ENCODE assay signal across 14 cellular contexts in genomic region chr1:178267646-178268094, GRCh38.
DNase-seq lines count a peak whose midpoint lies in the region; ATAC-seq and TF ChIP-seq lines count a peak whose summit lies in the region.
"Had no signal": no experiment of that assay in that cellular context is flagged by ENCODE, and none has a peak within 500 bp of the region (broad histone marks: within the 10 kb centered on the region; RNA-seq: fewer than 3 reads in every experiment).

No MANE protein-coding gene starts in this region.

- H3K36me3 Mint-ChIP-seq in osteocyte (ENCODE audit: unreplicated experiment): no peaks in the 10 kb centered on the region

- POLR2A ChIA-PET in RWPE1 (lab: Yijun Ruan, JAX; ENCODE audit: low non-redundant PET): no interaction called here

- peaks cover 5% of the 10 kb centered on the region for H3K9me3 Mint-ChIP-seq in osteocyte (ENCODE audit: unreplicated experiment)
- H3K9me3 Mint-ChIP-seq: activated T-helper 1 cell treated with anti-CD3 and anti-CD28 coated beads, Interleukin-12 subunit alpha, Interleukin-12 subunit beta, Interleukin-2, Interleukin-4 antibody, amounts not matched to agents 30 ng/mL and 10 ng/mL and 1 ng/mL, durations not matched to agents 14 hours and 24 hours and 36 hours had no signal

- H3K4me3 Mint-ChIP-seq in osteocyte (ENCODE audit: unreplicated experiment): no peak overlapping the region
- H3K4me3 Mint-ChIP-seq: activated T-helper 1 cell treated with anti-CD3 and anti-CD28 coated beads, Interleukin-12 subunit alpha, Interleukin-12 subunit beta, Interleukin-2, Interleukin-4 antibody, amounts not matched to agents 30 ng/mL and 10 ng/mL and 1 ng/mL, durations not matched to agents 14 hours and 24 hours and 36 hours; central memory CD8-positive, alpha-beta T cell had no signal

- H3K4me1 Mint-ChIP-seq in osteocyte (ENCODE audit: unreplicated experiment): peaks cover 41% of the 10 kb centered on the region
- H3K4me1 Mint-ChIP-seq: central memory CD8-positive, alpha-beta T cell had no signal

- peak overlapping the region; percentile 83 for H3K27ac ChIP-seq in RWPE1
- H3K27ac ChIP-seq: stomach had no signal

- H3K4me3 ChIP-seq in fibroblast of pulmonary artery (replicated peaks; ENCODE audit: low read depth, low read length): no peak overlapping the region
- H3K4me3 ChIP-seq: heart left ventricle, stomach had no signal

- CTCF ChIA-PET in RWPE1 (lab: Yijun Ruan, JAX): interaction anchor here (0.6 kb wide), 1 partner anchor 654 kb away, joined by 3 read pairs; no protein-coding TSS in a partner anchor

- TF ChIP-seq CTCF in RWPE1 (conservative IDR thresholded peaks at IDR 0.05; ENCODE audit: low read depth): no peak
- no peak for TF ChIP-seq CTCF in fibroblast of pulmonary artery (IDR thresholded peaks at IDR 0.05; ENCODE audit: low read length, missing control alignments)
- no peak for TF ChIP-seq CTCF in osteocyte (IDR thresholded peaks at IDR 0.05)

- no peaks in the 10 kb centered on the region for H3K27me3 Mint-ChIP-seq in osteocyte (ENCODE audit: unreplicated experiment)
- H3K27me3 Mint-ChIP-seq: central memory CD8-positive, alpha-beta T cell had no signal

- peak; percentile 55 for DNase-seq in GM03348 (ENCODE audit: low spot score)
- DNase-seq in RWPE1 (ENCODE audit: low spot score): peak; percentile 47
- DNase-seq in fibroblast of pulmonary artery (ENCODE audit: low read depth): peak; percentile 70
- no peak for DNase-seq in osteocyte (ENCODE audit: extremely low spot score, unreplicated experiment)
- no peak for DNase-seq in activated T-cell treated with anti-CD3 and anti-CD28 coated beads, Interleukin-2, amount 50 U/mL, for 48 hours
- no peak for DNase-seq in medulla oblongata (ENCODE audit: extremely low spot score)
- DNase-seq in H4 (ENCODE audit: low spot score): no peak
- DNase-seq: heart left ventricle, KBM-7, NCI-H2171 treated with DMSO at 0.1 percent for 48 hours, stomach had no signal

- ATAC-seq in GM19324 (IDR thresholded peaks at IDR 0.05; ENCODE audit: low FRiP score, unreplicated experiment): no peak

- H3K27ac Mint-ChIP-seq in osteocyte (ENCODE audit: unreplicated experiment): peak overlapping the region; percentile 38
- H3K27ac Mint-ChIP-seq: activated T-helper 1 cell treated with anti-CD3 and anti-CD28 coated beads, Interleukin-12 subunit alpha, Interleukin-12 subunit beta, Interleukin-2, Interleukin-4 antibody, amounts not matched to agents 30 ng/mL and 10 ng/mL and 1 ng/mL, durations not matched to agents 14 hours and 24 hours and 36 hours had no signal

Comparison
In these comparisons a context has a peak if more than half of its experiments do, and no peak if none do; other contexts are left out.
1. DNase-seq: peak in GM03348 (single experiment), RWPE1 (single experiment) and fibroblast of pulmonary artery (single experiment); none in osteocyte (single experiment), activated T-cell treated with anti-CD3 and anti-CD28 coated beads, Interleukin-2, amount 50 U/mL, for 48 hours (0 of 2), medulla oblongata (single experiment) and H4 (single experiment).